8 cellular contexts compared by ENCODE assay signal in genomic region chr12:69360348-69360672, GRCh38. TPM values are rescaled to one million over a fixed set of nuclear protein-coding genes. Genes with fewer than 3 reads are reported as not detected.
DNase-seq lines count a peak whose midpoint lies in the region; ATAC-seq, FAIRE-seq and TF ChIP-seq lines count a peak whose summit lies in the region.

No MANE protein-coding gene starts in this region.

- peak overlapping the region; percentile 6; the same call in 1 of the 2 replicates for H3K9ac ChIP-seq in IMR-90 (ENCODE audit: low read depth, low read length)

- ATAC-seq in IMR-90 (ENCODE audit: low read depth) = no peak
- no peak for ATAC-seq in mucosa of descending colon
- ATAC-seq in GM18873 (IDR thresholded peaks at IDR 0.05; ENCODE audit: low FRiP score, unreplicated experiment) = no peak
- ATAC-seq in HG03196 (IDR thresholded peaks at IDR 0.05; ENCODE audit: unreplicated experiment) = no peak

- no peak for TF ChIP-seq POLR2A in IMR-90 (IDR thresholded peaks at IDR 0.05; ENCODE audit: low read depth, low read length)

- POLR2A ChIA-PET in IMR-90 (lab: Charles Lee; ENCODE audit: unreplicated experiment) = no interaction called here

- no peak for FAIRE-seq in GM19239 (lab: Jason Lieb, UNC)

- H2BK15ac ChIP-seq in IMR-90 (ENCODE audit: low read depth, low read length) = no peak overlapping the region

- no peaks in the 10 kb centered on the region for H3K9me3 ChIP-seq in IMR-90 (ENCODE audit: control insufficient read depth, insufficient read depth, low read length)
- no peaks in the 10 kb centered on the region for H3K9me3 ChIP-seq in mucosa of descending colon

- H3K9me1 ChIP-seq in IMR-90 (ENCODE audit: insufficient read depth, low read length) = no peaks in the 10 kb centered on the region

- H3K56ac ChIP-seq in IMR-90 (ENCODE audit: extremely low read depth, insufficient read depth, low read length) = no peak overlapping the region

- WGBS in IMR-90 (ENCODE audit: extremely low coverage in 2 of 2, insufficient read length in 1 of 2), 2 experiments = 0% methylated on average over 7 of the region's 10 CpGs; no CpG with 5 or more reads in 1 of the 2 experiments

- BruUV-seq in IMR-90 (replicated peaks; lab: Mats Ljungman, UMichigan) = no TSS peak

- no peak overlapping the region for H2AK5ac ChIP-seq in IMR-90 (ENCODE audit: low read depth, low read length)

- DNase-seq in IMR-90 (no peak), caudate nucleus (lab: John Stamatoyannopoulos, UW) (no peak), mucosa of descending colon (no peak), GM19239 (ENCODE audit: insufficient read length, low spot score) (no peak), COLO668 (lab: John Stamatoyannopoulos, UW; ENCODE audit: unreplicated experiment) (no peak)

- H3K4me3 ChIP-seq in IMR-90 (ENCODE audit: insufficient read depth, low read depth, low read length) = peak overlapping the region; percentile 73
- peak overlapping the region; percentile 94 for H3K4me3 ChIP-seq in mucosa of descending colon

- H3K27me3 ChIP-seq in IMR-90 (ENCODE audit: control insufficient read depth, insufficient read depth, low read length) = no peaks in the 10 kb centered on the region

- H2AFZ ChIP-seq in IMR-90 (replicated peaks; ENCODE audit: low read length, poor library complexity) = peak overlapping the region; percentile 98

- H3K4me1 ChIP-seq in IMR-90 (ENCODE audit: control insufficient read depth, insufficient read depth, low read length) (no peaks in the 10 kb centered on the region), mucosa of descending colon (ENCODE audit: low read depth) (peaks cover 10% of the 10 kb centered on the region)

- no peak overlapping the region for H2BK120ac ChIP-seq in IMR-90 (ENCODE audit: low read depth, low read length)

- H3K14ac ChIP-seq in IMR-90 (replicated peaks; ENCODE audit: low read depth, low read length) = no peak overlapping the region

- no peak overlapping the region for H2BK5ac ChIP-seq in IMR-90 (ENCODE audit: low read depth, low read length, poor library complexity, severe bottlenecking)

- peak overlapping the region; percentile 76 for H3K4me2 ChIP-seq in IMR-90 (ENCODE audit: low read depth, low read length)

- CTCF ChIA-PET in IMR-90 (lab: Yijun Ruan, JAX) = no interaction called here

- H4K8ac ChIP-seq in IMR-90 (ENCODE audit: low read depth in 2 of 2, low read length in 2 of 2) = no peak overlapping the region

- dilution Hi-C loops in IMR-90 (cut with HindIII; ENCODE audit: low sequenced_read_pairs, unreplicated experiment) = no loop called here

- no peaks in the 10 kb centered on the region for H4K20me1 ChIP-seq in IMR-90 (ENCODE audit: insufficient read depth, low read length)

- 0 out of 2 replicates have a peak overlapping the region, but pooled peaks have one; percentile 2 for H3K4ac ChIP-seq in IMR-90 (ENCODE audit: low read depth, low read length)

- H4K91ac ChIP-seq in IMR-90 (ENCODE audit: insufficient read depth, low read depth, low read length) = no peak overlapping the region

- H3K23ac ChIP-seq in IMR-90 (ENCODE audit: low read depth, low read length) = 0 out of 2 replicates have a peak overlapping the region, but pooled peaks have one; percentile 9

- in situ Hi-C loops in IMR-90 (cut with MboI; ENCODE audit: low sequenced_read_pairs) = no loop called here

- no peak overlapping the region for H4K5ac ChIP-seq in IMR-90 (ENCODE audit: low read depth, low read length)

- H3K36me3 ChIP-seq in IMR-90 (ENCODE audit: control insufficient read depth, insufficient read depth, low read length) (no peaks in the 10 kb centered on the region), mucosa of descending colon (ENCODE audit: low read depth) (no peaks in the 10 kb centered on the region)

- H2AK9ac ChIP-seq in IMR-90 (replicated peaks; ENCODE audit: low read depth, low read length, poor library complexity) = peak overlapping the region; percentile 4

- no peak for TF ChIP-seq RAD21 in IMR-90 (IDR thresholded peaks at IDR 0.05; ENCODE audit: low read length)

- intact Hi-C loops in IMR-90 (cut with micrococcal nuclease) = no loop called here
- intact Hi-C loops in mucosa of descending colon (cut with DNase I, micrococcal nuclease) = no loop called here

- H3K18ac ChIP-seq in IMR-90 (ENCODE audit: low read depth, low read length) = no peak overlapping the region

- TF ChIP-seq CTCF in 22Rv1 (IDR thresholded peaks at IDR 0.05) (no peak), IMR-90 (conservative IDR thresholded peaks at IDR 0.05; ENCODE audit: low read depth, low read length) (no peak), mucosa of descending colon (IDR thresholded peaks at IDR 0.05) (no peak)

- H3K79me1 ChIP-seq in IMR-90 (ENCODE audit: low read depth in 1 of 2, low read length in 2 of 2) = peaks cover 3 to 4% of the 10 kb centered on the region in 2 experiments; a peak in 3 of 4 replicates

- H3K27ac ChIP-seq in 22Rv1 (peak overlapping the region; percentile 99), IMR-90 (ENCODE audit: insufficient read depth, low read length) (no peak overlapping the region; the same call in 1 of the 2 replicates), caudate nucleus (ENCODE audit: low read depth, low read length) (peak overlapping the region; percentile 94)

- H2BK20ac ChIP-seq in IMR-90 (ENCODE audit: low read depth, low read length) = no peak overlapping the region

TF ChIP-seq in IMR-90, 13 proteins besides CTCF, POLR2A, EP300 and RAD21:
- no peak for TF ChIP-seq MXI1 (IDR thresholded peaks at IDR 0.05; ENCODE audit: borderline replicate concordance, low read depth, low read length)
TF ChIP-seq in IMR-90: peak in this region for 0.

RNA-seq across cellular contexts. Expression of gene YEATS4, which starts 0.8 kb away (rescaled TPM):
- total RNA-seq in IMR-90 (2012; rRNA removed) = 15.1 and 17.8 TPM in 2 replicates
- 6.9 and 10.0 TPM in 2 replicates for polyA plus RNA-seq in IMR-90 (2012; rRNA removed)
- 23.0 and 30.8 TPM in 2 replicates for polyA plus RNA-seq in IMR-90 (2012; cell fraction: cytosol; rRNA removed)
- polyA plus RNA-seq in IMR-90 (2012; cell fraction: nucleus; rRNA removed; ENCODE audit: low replicate concordance) = 7.0 and 14.9 TPM in 2 replicates
- 10 to 100 TPM in 2 of 3 donors, 1 to 10 TPM in 1; 8.8 to 12.8 (median 10.7) TPM for total RNA-seq in mucosa of descending colon

RNA-seq across cellular contexts. Expression of gene LYZ, which starts 12.1 kb away (rescaled TPM):
- total RNA-seq in IMR-90 (2012; rRNA removed) = not detected in 2 replicates
- not detected in 2 replicates for polyA plus RNA-seq in IMR-90 (2012; rRNA removed)
- not detected in 2 replicates for polyA plus RNA-seq in IMR-90 (2012; cell fraction: cytosol; rRNA removed)
- polyA plus RNA-seq in IMR-90 (2012; cell fraction: nucleus; rRNA removed; ENCODE audit: low replicate concordance) = not detected in 2 replicates
- total RNA-seq in mucosa of descending colon = 100 to 1,000 TPM in 1 of 3 donors, 10 to 100 TPM in 2; 47.7 to 118 (median 55.2) TPM

Comparison
In these comparisons a context has a peak if more than half of its experiments do, and no peak if none do; other contexts are left out.
1. RNA of gene LYZ, which starts 12.1 kb away (total RNA-seq): 47.7 to 118 TPM in mucosa of descending colon; not detected in IMR-90; every median in the first group is over 10 times any median in the second.